ENCODE assay signal across 22 cellular contexts in genomic region chr4:9937078-9937477, GRCh38.
DNase-seq lines count a peak whose midpoint lies in the region; FAIRE-seq and TF ChIP-seq lines count a peak whose summit lies in the region.
"Had no signal": no experiment of that assay in that cellular context is flagged by ENCODE, and none has a peak within 500 bp of the region (broad histone marks: within the 10 kb centered on the region; RNA-seq: fewer than 3 reads in every experiment).

No MANE protein-coding gene starts in this region.

- CTCF ChIA-PET in activated naive CD4-positive, alpha-beta T cell treated with anti-CD3 and anti-CD28 coated beads, Interleukin-2, amount 10 ng/mL, durations not matched to agents 7 days and 5 days (lab: Charles Lee) = no interaction called here
- CTCF ChIA-PET in activated CD4-positive, alpha-beta memory T cell treated with anti-CD3 and anti-CD28 coated beads, Interleukin-2, amount 10 ng/mL, durations not matched to agents 7 days and 5 days (lab: Charles Lee) = interaction anchor here (1.1 to 1.5 kb wide), 2 partner anchors 77 to 111 kb away, joined by 4 to 5 read pairs; no protein-coding TSS in a partner anchor
- CTCF ChIA-PET in H1 (lab: Charles Lee; ENCODE audit: partially characterized antibody) = interaction anchor here (0.9 to 2.0 kb wide), 4 partner anchors 38 to 232 kb away, joined by 3 to 8 read pairs (median 4); no protein-coding TSS in a partner anchor

- no peak overlapping the region for H2BK120ac ChIP-seq in H1 (replicated peaks; ENCODE audit: low read depth, low read length)

- no peak overlapping the region for H4K91ac ChIP-seq in H1 (replicated peaks; ENCODE audit: insufficient read length, low read length)

- no peak overlapping the region for H3K4me2 ChIP-seq in H1 (ENCODE audit: insufficient read depth in 1 of 2, low read depth in 2 of 2, low read length in 2 of 2)
- H3K4me2 ChIP-seq: BLaER1 treated with 17β-estradiol and CSF1 and Interleukin-3, amounts not matched to agents 10 nM and 100 nM had no signal

- no peaks in the 10 kb centered on the region for H3K27me3 ChIP-seq in H1 (replicated peaks in 1 of 4; ENCODE audit: control insufficient read depth in 3 of 4, extremely low read depth in 1 of 4, insufficient read depth in 3 of 4, low read length in 3 of 4)
- H3K27me3 ChIP-seq: BLaER1 treated with 17β-estradiol and CSF1 and Interleukin-3, amounts not matched to agents 10 nM and 100 nM had no signal

- no peak overlapping the region for H4K8ac ChIP-seq in H1 (ENCODE audit: extremely low read depth, insufficient read depth, low read length)

- no peaks in the 10 kb centered on the region for H3K9me3 ChIP-seq in H1 (ENCODE audit: insufficient read depth in 2 of 2, low read depth in 1 of 2, low read length in 1 of 2)

- 0 out of 2 replicates have a peak overlapping the region, but pooled peaks have one; percentile 36 for H2BK20ac ChIP-seq in H1 (ENCODE audit: low read length)

- no peak overlapping the region for H3K14ac ChIP-seq in H1 (ENCODE audit: insufficient read length)

- TF ChIP-seq POLR2A in H1 (IDR thresholded peaks at IDR 0.05; ENCODE audit: control extremely low read depth in 1 of 2, low read depth in 2 of 2, low read length in 2 of 2) = no peak
- no peak for TF ChIP-seq POLR2A in GM12892 (IDR thresholded peaks at IDR 0.05; ENCODE audit: low read depth, low read length)

- no peak overlapping the region for H3K4me3 ChIP-seq in H1 (ENCODE audit: extremely low read depth in 1 of 4, insufficient read depth in 2 of 4, low read depth in 3 of 4, low read length in 4 of 4)
- H3K4me3 ChIP-seq: BLaER1 treated with 17β-estradiol and CSF1 and Interleukin-3, amounts not matched to agents 10 nM and 100 nM; GM23248 had no signal

- POLR2A ChIA-PET in activated CD4-positive, alpha-beta memory T cell treated with anti-CD3 and anti-CD28 coated beads, Interleukin-2, amount 10 ng/mL, durations not matched to agents 7 days and 5 days (lab: Charles Lee) = no interaction called here
- POLR2A ChIA-PET in H1 (lab: Charles Lee; ENCODE audit: partially characterized antibody) = no interaction called here

- H3K4me1 Mint-ChIP-seq in activated naive CD4-positive, alpha-beta T cell treated with anti-CD3 and anti-CD28 coated beads, Interleukin-2, amount 10 ng/mL, durations not matched to agents 7 days and 5 days = no peaks in the 10 kb centered on the region
- peaks cover 10% of the 10 kb centered on the region for H3K4me1 Mint-ChIP-seq in activated CD4-positive, alpha-beta memory T cell treated with anti-CD3 and anti-CD28 coated beads, Interleukin-2, amount 10 ng/mL, durations not matched to agents 7 days and 5 days
- H3K4me1 Mint-ChIP-seq: B cell; CD4-positive, CD25-positive, alpha-beta regulatory T cell; CD8-positive, alpha-beta memory T cell had no signal

- no peak for DNase-seq in activated naive CD4-positive, alpha-beta T cell treated with anti-CD3 and anti-CD28 coated beads, Interleukin-2, amount 10 ng/mL, durations not matched to agents 7 days and 5 days
- DNase-seq in activated naive CD4-positive, alpha-beta T cell (lab: John Stamatoyannopoulos, UW) = no peak
- no peak for DNase-seq in activated CD4-positive, alpha-beta memory T cell treated with anti-CD3 and anti-CD28 coated beads, Interleukin-2, amount 10 ng/mL, durations not matched to agents 7 days and 5 days
- no peak for DNase-seq in H1 (ENCODE audit: low read depth in 1 of 2, low spot score in 2 of 2)
- DNase-seq in GM12892 (ENCODE audit: insufficient read length) = no peak
- DNase-seq in islet precursor cell = no peak
- DNase-seq: CD8-positive, alpha-beta memory T cell; COR-L47; DMS 273 treated with DMSO at 0.1 percent for 48 hours; DMS53; DND-41; EL; GM23248; H7; HFFc6; IMR-90 had no signal

- H2BK12ac ChIP-seq in H1 (ENCODE audit: low read depth, low read length) = no peak overlapping the region

- H3K4me3 Mint-ChIP-seq in activated naive CD4-positive, alpha-beta T cell treated with anti-CD3 and anti-CD28 coated beads, Interleukin-2, amount 10 ng/mL, durations not matched to agents 7 days and 5 days = no peak overlapping the region
- H3K4me3 Mint-ChIP-seq in activated CD4-positive, alpha-beta memory T cell treated with anti-CD3 and anti-CD28 coated beads, Interleukin-2, amount 10 ng/mL, durations not matched to agents 7 days and 5 days = no peak overlapping the region
- H3K4me3 Mint-ChIP-seq: B cell; CD4-positive, CD25-positive, alpha-beta regulatory T cell; CD8-positive, alpha-beta memory T cell; HFFc6 had no signal

- no peak overlapping the region for H3K23ac ChIP-seq in H1 (ENCODE audit: insufficient read length)

- H4K20me1 ChIP-seq in H1 (replicated peaks in 1 of 2; ENCODE audit: control insufficient read depth in 1 of 2, insufficient read depth in 2 of 2, low read length in 2 of 2) = no peaks in the 10 kb centered on the region

- H3K18ac ChIP-seq in H1 (ENCODE audit: extremely low read depth, low read length) = no peak overlapping the region

- H2BK5ac ChIP-seq in H1 (ENCODE audit: low read depth, low read length) = 0 out of 2 replicates have a peak overlapping the region, but pooled peaks have one; percentile 48

- no peaks in the 10 kb centered on the region for H3K36me3 Mint-ChIP-seq in activated naive CD4-positive, alpha-beta T cell treated with anti-CD3 and anti-CD28 coated beads, Interleukin-2, amount 10 ng/mL, durations not matched to agents 7 days and 5 days
- no peaks in the 10 kb centered on the region for H3K36me3 Mint-ChIP-seq in activated CD4-positive, alpha-beta memory T cell treated with anti-CD3 and anti-CD28 coated beads, Interleukin-2, amount 10 ng/mL, durations not matched to agents 7 days and 5 days (ENCODE audit: low read depth)
- H3K36me3 Mint-ChIP-seq: CD4-positive, CD25-positive, alpha-beta regulatory T cell; CD8-positive, alpha-beta memory T cell had no signal

- no peak for TF ChIP-seq RAD21 in H1 (IDR thresholded peaks at IDR 0.05 in 1 of 2, conservative IDR thresholded peaks at IDR 0.05 in 1 of 2; ENCODE audit: low read depth in 2 of 2, low read length in 2 of 2)

- no peak overlapping the region for H3K27ac ChIP-seq in H1 (ENCODE audit: low read depth, low read length)
- H3K27ac ChIP-seq: BLaER1 treated with 17β-estradiol and CSF1 and Interleukin-3, amounts not matched to agents 10 nM and 100 nM; GM23248 had no signal

- H3K4ac ChIP-seq in H1 (replicated peaks; ENCODE audit: insufficient read length, low read depth, low read length) = no peak overlapping the region

- no peaks in the 10 kb centered on the region for H3K27me3 Mint-ChIP-seq in activated naive CD4-positive, alpha-beta T cell treated with anti-CD3 and anti-CD28 coated beads, Interleukin-2, amount 10 ng/mL, durations not matched to agents 7 days and 5 days
- peaks cover 3% of the 10 kb centered on the region for H3K27me3 Mint-ChIP-seq in activated CD4-positive, alpha-beta memory T cell treated with anti-CD3 and anti-CD28 coated beads, Interleukin-2, amount 10 ng/mL, durations not matched to agents 7 days and 5 days
- H3K27me3 Mint-ChIP-seq: B cell; CD8-positive, alpha-beta memory T cell had no signal

- no peak overlapping the region for H3K9ac ChIP-seq in H1 (replicated peaks in 1 of 4; ENCODE audit: extremely low read depth in 1 of 4, low read depth in 3 of 4, low read length in 3 of 4)
- H3K9ac ChIP-seq: BLaER1 treated with 17β-estradiol and CSF1 and Interleukin-3, amounts not matched to agents 10 nM and 100 nM; GM23248 had no signal

- no peak for TF ChIP-seq EP300 in H1 (IDR thresholded peaks at IDR 0.05; ENCODE audit: borderline replicate concordance in 1 of 2, low read depth in 2 of 2, low read length in 2 of 2)

- H3K9me3 Mint-ChIP-seq in activated naive CD4-positive, alpha-beta T cell treated with anti-CD3 and anti-CD28 coated beads, Interleukin-2, amount 10 ng/mL, durations not matched to agents 7 days and 5 days = no peaks in the 10 kb centered on the region
- no peaks in the 10 kb centered on the region for H3K9me3 Mint-ChIP-seq in activated CD4-positive, alpha-beta memory T cell treated with anti-CD3 and anti-CD28 coated beads, Interleukin-2, amount 10 ng/mL, durations not matched to agents 7 days and 5 days
- H3K9me3 Mint-ChIP-seq: CD8-positive, alpha-beta memory T cell had no signal

- H3K4me1 ChIP-seq in H1 (replicated peaks in 1 of 4; ENCODE audit: control insufficient read depth in 3 of 4, insufficient read depth in 4 of 4, low read length in 3 of 4) = peaks cover 2 to 11% (median 8%) of the 10 kb centered on the region in 4 experiments; a peak in 6 of 7 replicates

- no peak overlapping the region for H2AK5ac ChIP-seq in H1 (ENCODE audit: low read depth, low read length)

- no peak overlapping the region for H3K56ac ChIP-seq in H1 (replicated peaks; ENCODE audit: insufficient read length, low read depth, low read length)

- H2BK15ac ChIP-seq in H1 (ENCODE audit: low read length) = no peak overlapping the region

- no peaks in the 10 kb centered on the region for H3K23me2 ChIP-seq in H1 (ENCODE audit: low read depth, low read length)

- H4K5ac ChIP-seq in H1 (ENCODE audit: insufficient read length, low read depth, low read length) = no peak overlapping the region

- H3K79me1 ChIP-seq in H1 (ENCODE audit: low read depth, low read length) = no peaks in the 10 kb centered on the region

- H3K36me3 ChIP-seq in H1 (ENCODE audit: control insufficient read depth in 2 of 4, insufficient read depth in 4 of 4, low read length in 3 of 4) = no peaks in the 10 kb centered on the region

- no peak overlapping the region for H2AFZ ChIP-seq in H1 (ENCODE audit: low read length)
- H2AFZ ChIP-seq: GM23248 had no signal

- no peak for TF ChIP-seq CTCF in H1 (IDR thresholded peaks at IDR 0.05; ENCODE audit: control extremely low read depth in 1 of 3, insufficient read depth in 1 of 3, low read depth in 1 of 3, low read length in 3 of 3)

- H3K79me2 ChIP-seq in H1 (ENCODE audit: control insufficient read depth in 1 of 2, insufficient read depth in 2 of 2, low read length in 2 of 2) = no peaks in the 10 kb centered on the region

- WGBS in H1 (ENCODE audit: extremely low coverage in 1 of 2, insufficient coverage in 1 of 2, insufficient read length in 1 of 2, insufficient replicate concordance in 2 of 2, low coverage in 1 of 2, low lambda C conversion rate in 2 of 2, missing lambda C conversion rate in 1 of 2), 2 experiments = 87% methylated on average over 6 of the region's 6 CpGs; no CpG with 5 or more reads in 1 of the 2 experiments

- FAIRE-seq in H1 (lab: Jason Lieb, UNC) (no peak), GM12892 (lab: Jason Lieb, UNC) (no peak)
- FAIRE-seq: GM12891, GM18507, HTR-8/SVneo had no signal

- H3K27ac Mint-ChIP-seq in activated naive CD4-positive, alpha-beta T cell treated with anti-CD3 and anti-CD28 coated beads, Interleukin-2, amount 10 ng/mL, durations not matched to agents 7 days and 5 days = peak overlapping the region; percentile 39
- peak overlapping the region; percentile 14 for H3K27ac Mint-ChIP-seq in activated CD4-positive, alpha-beta memory T cell treated with anti-CD3 and anti-CD28 coated beads, Interleukin-2, amount 10 ng/mL, durations not matched to agents 7 days and 5 days
- H3K27ac Mint-ChIP-seq: B cell; CD4-positive, CD25-positive, alpha-beta regulatory T cell; CD8-positive, alpha-beta memory T cell; HFFc6 had no signal
